ENCODE assay signal across 10 cellular contexts in genomic region chr3:39766909-39767308, GRCh38. TPM values are rescaled to one million over a fixed set of nuclear protein-coding genes. Genes with fewer than 3 reads are reported as not detected.
"Had no signal": no experiment of that assay in that cellular context is flagged by ENCODE, and none has a peak within 500 bp of the region (broad histone marks: within the 10 kb centered on the region; RNA-seq: fewer than 3 reads in every experiment).

No MANE protein-coding gene starts in this region.

RNA-seq across cellular contexts. Expression of gene MYRIP, which starts 42.5 kb away (rescaled TPM):
- total RNA-seq: activated naive CD4-positive, alpha-beta T cell treated with anti-CD3 and anti-CD28 coated beads for 36 hours; activated naive CD4-positive, alpha-beta T cell treated with anti-CD3 and anti-CD28 coated beads, Interleukin-2, amount 50 U/mL, for 72 hours; activated naive CD8-positive, alpha-beta T cell treated with anti-CD3 and anti-CD28 coated beads for 36 hours; activated naive CD8-positive, alpha-beta T cell treated with anti-CD3 and anti-CD28 coated beads, Interleukin-2, amount 10 ng/mL, durations not matched to agents 7 days and 5 days; activated T-cell treated with anti-CD3 and anti-CD28 coated beads, Interleukin-2, amount 50 U/mL, for 4 hours; activated T-cell treated with anti-CD3 and anti-CD28 coated beads, Interleukin-2, amount 50 U/mL, for 72 hours; activated T-helper 1 cell treated with anti-CD3 and anti-CD28 coated beads, Interleukin-12 subunit alpha, Interleukin-12 subunit beta, Interleukin-2, Interleukin-4 antibody, amounts not matched to agents 30 ng/mL and 10 ng/mL and 1 ng/mL, durations not matched to agents 14 hours and 24 hours and 36 hours; activated T-helper 17 cell treated with anti-CD3 and anti-CD28 coated beads, Interleukin-2, amount 50 U/mL, for 72 hours; activated T-helper 2 cell treated with anti-CD3 and anti-CD28 coated beads, Interferon-gamma antibody, Interleukin-2, Interleukin-4, amounts not matched to agents 10 μg/mL and 5 μg/mL and 100 μg/mL, durations not matched to agents 14 hours and 24 hours and 36 hours; bronchial epithelial cell had no signal
